Comparison of ENCODE assay signal across 27 cellular contexts in genomic region chr6:168459572-168459971, GRCh38.
"Had no signal": no experiment of that assay in that cellular context is flagged by ENCODE, and none has a peak within 500 bp of the region (broad histone marks: within the 10 kb centered on the region; RNA-seq: fewer than 3 reads in every experiment).

No MANE protein-coding gene starts in this region.

- H3K4me3 Mint-ChIP-seq: stimulated activated effector memory CD8-positive, alpha-beta T cell treated with anti-CD3 and anti-CD28 coated beads, Interleukin-12 subunit alpha, Interleukin-12 subunit beta, amount 100 ng/mL, for 72 hours; stimulated activated naive B cell treated with anti-CD40 and anti-IgM and Interleukin-4, amounts not matched to agents 10 μg/mL and 1 μg/mL and 100 μg/mL, for 72 hours; stimulated activated naive CD8-positive, alpha-beta T cell treated with anti-CD3 and anti-CD28 coated beads, Interleukin-15, Interleukin-2, amounts not matched to agents 100 ng/mL and 50 ng/mL, for 24 hours; type B pancreatic cell had no signal

- H3K27ac Mint-ChIP-seq: stimulated activated effector memory CD8-positive, alpha-beta T cell treated with anti-CD3 and anti-CD28 coated beads, Interleukin-12 subunit alpha, Interleukin-12 subunit beta, amount 100 ng/mL, for 72 hours; stimulated activated naive B cell treated with anti-CD40 and anti-IgM and Interleukin-4, amounts not matched to agents 10 μg/mL and 1 μg/mL and 100 μg/mL, for 72 hours; stimulated activated naive CD8-positive, alpha-beta T cell treated with anti-CD3 and anti-CD28 coated beads, Interleukin-15, Interleukin-2, amounts not matched to agents 100 ng/mL and 50 ng/mL, for 24 hours; type B pancreatic cell had no signal

- H3K9me3 ChIP-seq: stomach, suprapubic skin, testis, thoracic aorta, thyroid gland, tibial artery, tibial nerve, transverse colon, upper lobe of left lung, upper lobe of right lung, uterus, vagina had no signal

- H3K4me3 ChIP-seq: stomach, suprapubic skin, testis, thoracic aorta, thyroid gland, tibial artery, tibial nerve, transverse colon, upper lobe of left lung, upper lobe of right lung, uterus, vagina had no signal

- H3K36me3 Mint-ChIP-seq: stimulated activated effector memory CD8-positive, alpha-beta T cell treated with anti-CD3 and anti-CD28 coated beads, Interleukin-12 subunit alpha, Interleukin-12 subunit beta, amount 100 ng/mL, for 72 hours; stimulated activated naive B cell treated with anti-CD40 and anti-IgM and Interleukin-4, amounts not matched to agents 10 μg/mL and 1 μg/mL and 100 μg/mL, for 72 hours; type B pancreatic cell had no signal

- H3K27ac ChIP-seq: stomach, suprapubic skin, testis, thoracic aorta, thyroid gland, tibial artery, tibial nerve, transverse colon, upper lobe of left lung, upper lobe of right lung, vagina had no signal

- H3K4me1 ChIP-seq: thyroid gland, transverse colon, upper lobe of left lung, upper lobe of right lung, uterus had no signal

- H3K27me3 Mint-ChIP-seq: stimulated activated naive B cell treated with anti-CD40 and anti-IgM and Interleukin-4, amounts not matched to agents 10 μg/mL and 1 μg/mL and 100 μg/mL, for 72 hours; type B pancreatic cell had no signal

- DNase-seq: stimulated activated CD4-positive, alpha-beta T cell treated with anti-CD3 and anti-CD28 coated beads, Interleukin-1b, Interleukin-23, amount 100 ng/mL, for 48 hours; stimulated activated CD4-positive, alpha-beta T cell treated with anti-CD3 and anti-CD28 coated beads, Interleukin-2, amount 100 ng/mL, for 24 hours; stimulated activated CD4-positive, alpha-beta T cell treated with anti-CD3 and anti-CD28 coated beads, Interleukin-2, amount 100 ng/mL, for 48 hours; stimulated activated CD4-positive, alpha-beta T cell treated with anti-CD3 and anti-CD28 coated beads, Interleukin-4, amount 100 ng/mL, for 1 hour; stimulated activated CD4-positive, alpha-beta T cell treated with anti-CD3 and anti-CD28 coated beads, Interleukin-4, amount 100 ng/mL, for 24 hours; stimulated activated CD4-positive, alpha-beta T cell treated with anti-CD3 and anti-CD28 coated beads, Interleukin-4, amount 100 ng/mL, for 4 hours; stimulated activated CD8-positive, alpha-beta memory T cell treated with anti-CD3 and anti-CD28 coated beads, Interleukin-4, amount 100 ng/mL, for 48 hours; stimulated activated naive B cell treated with anti-CD40 and anti-IgM and Interleukin-4, amounts not matched to agents 10 μg/mL and 1 μg/mL and 100 μg/mL, for 72 hours; stimulated activated naive CD4-positive, alpha-beta T cell; stimulated activated naive CD4-positive, alpha-beta T cell treated with Interleukin-2 at 50 U/mL for 16 hours; stomach; substantia nigra; testis; thyroid gland; tibial artery; transverse colon; trophoblast cell; upper lobe of right lung; uterus had no signal

- H3K4me1 Mint-ChIP-seq: stimulated activated effector memory CD8-positive, alpha-beta T cell treated with anti-CD3 and anti-CD28 coated beads, Interleukin-12 subunit alpha, Interleukin-12 subunit beta, amount 100 ng/mL, for 72 hours; stimulated activated naive B cell treated with anti-CD40 and anti-IgM and Interleukin-4, amounts not matched to agents 10 μg/mL and 1 μg/mL and 100 μg/mL, for 72 hours had no signal

- H3K9me3 Mint-ChIP-seq: stimulated activated effector memory CD8-positive, alpha-beta T cell treated with anti-CD3 and anti-CD28 coated beads, Interleukin-12 subunit alpha, Interleukin-12 subunit beta, amount 100 ng/mL, for 72 hours; stimulated activated naive CD8-positive, alpha-beta T cell treated with anti-CD3 and anti-CD28 coated beads, Interleukin-15, Interleukin-2, amounts not matched to agents 100 ng/mL and 50 ng/mL, for 24 hours had no signal

- H3K36me3 ChIP-seq: stomach, suprapubic skin, thoracic aorta, thyroid gland, tibial artery, tibial nerve, transverse colon, upper lobe of left lung, upper lobe of right lung, uterus, vagina had no signal

- H3K27me3 ChIP-seq: stomach, suprapubic skin, testis, thyroid gland, tibial artery, tibial nerve, transverse colon, upper lobe of left lung, uterus, vagina had no signal

- ATAC-seq: stimulated activated effector memory CD8-positive, alpha-beta T cell treated with anti-CD3 and anti-CD28 coated beads, Interleukin-12 subunit alpha, Interleukin-12 subunit beta, amount 100 ng/mL, for 72 hours; stimulated activated naive B cell treated with anti-CD40 and anti-IgM and Interleukin-4, amounts not matched to agents 10 μg/mL and 1 μg/mL and 100 μg/mL, for 72 hours; upper lobe of right lung had no signal
